13 cellular contexts compared by ENCODE assay signal in genomic region chr12:14936224-14936861, GRCh38. TPM values are rescaled to one million over a fixed set of nuclear protein-coding genes. Genes with fewer than 3 reads are reported as not detected.
A peak's percentile ranks its signal among the peaks of the same experiment; 100 is the strongest.
DNase-seq lines count a peak whose midpoint lies in the region; ATAC-seq and TF ChIP-seq lines count a peak whose summit lies in the region.
"Had no signal": no experiment of that assay in that cellular context is flagged by ENCODE, and none has a peak within 500 bp of the region (broad histone marks: within the 10 kb centered on the region; RNA-seq: fewer than 3 reads in every experiment).

No MANE protein-coding gene starts in this region.

- H3K27ac ChIP-seq in brain microvascular endothelial cell = no peak overlapping the region
- peak overlapping the region in 1 of 4 donors; percentile 30 for H3K27ac ChIP-seq in transverse colon
- no peak overlapping the region for H3K27ac ChIP-seq in dorsolateral prefrontal cortex

- peak overlapping the region in 1 of 10 donors; percentile 20 for H3K4me3 Mint-ChIP-seq in naive thymus-derived CD8-positive, alpha-beta T cell

- in situ Hi-C loops in brain microvascular endothelial cell (cut with HindIII; ENCODE audit: low pct_ligation_motif_present, low sequenced_read_pairs) (no loop called here), transverse colon (cut with MboI; ENCODE audit: low pct_ligation_motif_present in 1 of 4, low pct_unique_long_range_greater_than_20kb in 1 of 4, low sequenced_read_pairs in 3 of 4) (no loop called here)

- no peaks in the 10 kb centered on the region for H3K27me3 Mint-ChIP-seq in naive thymus-derived CD8-positive, alpha-beta T cell

- H3K36me3 ChIP-seq in brain microvascular endothelial cell (replicated peaks) (peaks cover 2% of the 10 kb centered on the region), transverse colon (no peaks in the 10 kb centered on the region)

- H3K4me1 Mint-ChIP-seq in naive thymus-derived CD8-positive, alpha-beta T cell = peaks cover 27 to 78% (median 67%) of the 10 kb centered on the region in 4 donors

- no peaks in the 10 kb centered on the region for H3K27me3 ChIP-seq in brain microvascular endothelial cell (replicated peaks)
- H3K27me3 ChIP-seq in transverse colon = no peaks in the 10 kb centered on the region
- H3K27me3 ChIP-seq in dorsolateral prefrontal cortex = peaks cover 0 to 6% (median 0%) of the 10 kb centered on the region in 45 donors

- H3K4me3 ChIP-seq in brain microvascular endothelial cell (ENCODE audit: low read depth, low read length) (no peak overlapping the region), transverse colon (no peak overlapping the region), dorsolateral prefrontal cortex (no peak overlapping the region)

- POLR2A ChIA-PET in naive thymus-derived CD8-positive, alpha-beta T cell (lab: Charles Lee) = interaction anchor here (0.8 to 4.7 kb wide), 10 partner anchors 8 to 59 kb away, joined by 3 to 30 read pairs (median 5); partner anchors contain the start of gene ARHGDIB

- H3K27ac Mint-ChIP-seq in naive thymus-derived CD8-positive, alpha-beta T cell = peak overlapping the region; percentile 50 to 96 (median 90)

- peak; percentile 2 for DNase-seq in DMS 273 (lab: John Stamatoyannopoulos, UW; ENCODE audit: unreplicated experiment)
- no peak for DNase-seq in DMS 273 treated with DMSO at 0.1 percent for 48 hours (lab: John Stamatoyannopoulos, UW)
- no peak for DNase-seq in brain microvascular endothelial cell
- no peak for DNase-seq in naive thymus-derived CD8-positive, alpha-beta T cell
- no peak for DNase-seq in LoVo (ENCODE audit: low spot score)
- no peak for DNase-seq in transverse colon
- no peak for DNase-seq in dorsolateral prefrontal cortex
- DNase-seq: left colon; NCI-H2029; stimulated activated CD8-positive, alpha-beta memory T cell treated with anti-CD3 and anti-CD28 coated beads, Interleukin-4, amount 100 ng/mL, for 48 hours; T-helper 1 cell had no signal

- TF ChIP-seq RAD21 in Ishikawa (IDR thresholded peaks at IDR 0.05; ENCODE audit: low read depth) = peak; percentile 14; the same call in 1 of the 2 replicates

- WGBS in transverse colon (ENCODE audit: low coverage in 1 of 2), 2 donors = 88 to 93% methylated on average over 3 to 6 of the region's 6 CpGs

- TF ChIP-seq EP300 in Ishikawa (IDR thresholded peaks at IDR 0.05; ENCODE audit: borderline replicate concordance) (no peak), transverse colon (IDR thresholded peaks at IDR 0.05; ENCODE audit: low read depth) (no peak)

- H3K9me3 ChIP-seq in transverse colon = no peaks in the 10 kb centered on the region

- TF ChIP-seq POLR2A in transverse colon (IDR thresholded peaks at IDR 0.05) = no peak

- ATAC-seq in naive thymus-derived CD8-positive, alpha-beta T cell = no peak
- ATAC-seq: left colon had no signal

- intact Hi-C loops in transverse colon (cut with DNase I; ENCODE audit: low total_unique reads) = no loop called here
- intact Hi-C loops in dorsolateral prefrontal cortex (cut with DNase I) = no loop called here

- peaks cover 0 to 14% (median 3%) of the 10 kb centered on the region in 4 donors for H3K4me1 ChIP-seq in transverse colon

- H3K9me3 Mint-ChIP-seq in naive thymus-derived CD8-positive, alpha-beta T cell = peaks cover 0 to 3% (median 0%) of the 10 kb centered on the region in 9 donors

- peaks cover 0 to 90% (median 53%) of the 10 kb centered on the region in 3 donors for H3K36me3 Mint-ChIP-seq in naive thymus-derived CD8-positive, alpha-beta T cell

- TF ChIP-seq CTCF in brain microvascular endothelial cell (IDR thresholded peaks at IDR 0.05; ENCODE audit: low read depth, low read length, missing control alignments) (peak; percentile 62), transverse colon (IDR thresholded peaks at IDR 0.05) (no peak), dorsolateral prefrontal cortex (IDR thresholded peaks at IDR 0.05 in 54 of 56, conservative IDR thresholded peaks at IDR 0.05 in 2 of 56; ENCODE audit: low read depth in 1 of 56, partially characterized antibody in 56 of 56) (peak in 2 of 56 donors; percentile 10 to 12)

TF ChIP-seq in Ishikawa, 13 proteins besides CTCF, POLR2A, EP300 and RAD21:
- TF ChIP-seq NFIC (IDR thresholded peaks at IDR 0.05) = no peak
- no peak for TF ChIP-seq TEAD4 (IDR thresholded peaks at IDR 0.05)
- TF ChIP-seq REST (IDR thresholded peaks at IDR 0.05; ENCODE audit: low read depth) = no peak
- no peak for TF ChIP-seq USF1 (IDR thresholded peaks at IDR 0.05)

RNA-seq across cellular contexts. Expression of gene ERP27, which starts 2.0 kb away (rescaled TPM):
- 10 to 100 TPM; 23.9 to 25.8 TPM for total RNA-seq in naive thymus-derived CD8-positive, alpha-beta T cell
- polyA plus RNA-seq in naive thymus-derived CD8-positive, alpha-beta T cell = 1 to 10 TPM; 3.2 to 4.4 (median 3.9) TPM
- 1 to 10 TPM in 1 of 4 donors, under 1 TPM in 1, not detected in 2; 0.64 to 2.6 TPM for total RNA-seq in transverse colon
- total RNA-seq in dorsolateral prefrontal cortex = under 1 TPM in 22 of 120 experiments, not detected in 98; 0.19 to 0.83 (median 0.38) TPM
- total RNA-seq: A172 had no signal

RNA-seq across cellular contexts. Expression of gene ARHGDIB, which starts 25.1 kb away (rescaled TPM):
- 100 to 1,000 TPM; 937 to 948 TPM for total RNA-seq in naive thymus-derived CD8-positive, alpha-beta T cell
- polyA plus RNA-seq in naive thymus-derived CD8-positive, alpha-beta T cell = 1,000 to 10,000 TPM; 3,195 to 3,446 (median 3,407) TPM
- total RNA-seq in transverse colon (10 to 100 TPM; 36.7 to 69.5 (median 48.3) TPM), dorsolateral prefrontal cortex (10 to 100 TPM in 119 of 120 experiments, 1 to 10 TPM in 1; 7.4 to 82.4 (median 22.5) TPM)

RNA-seq across cellular contexts. Expression of gene PDE6H, which starts 36.5 kb away (rescaled TPM):
- not detected for total RNA-seq in naive thymus-derived CD8-positive, alpha-beta T cell
- polyA plus RNA-seq in naive thymus-derived CD8-positive, alpha-beta T cell = not detected
- total RNA-seq in transverse colon = not detected
- total RNA-seq in dorsolateral prefrontal cortex = 1 to 10 TPM in 47 of 120 experiments, under 1 TPM in 33, not detected in 40; 0.43 to 2.7 (median 1.2) TPM
- total RNA-seq: A172, left colon had no signal

RNA-seq across cellular contexts. Expression of gene MGP, which starts 50.7 kb away (rescaled TPM):
- 1 to 10 TPM; 3.7 to 4.1 TPM for total RNA-seq in naive thymus-derived CD8-positive, alpha-beta T cell
- polyA plus RNA-seq in naive thymus-derived CD8-positive, alpha-beta T cell = under 1 TPM; 0.14 to 0.48 (median 0.17) TPM
- total RNA-seq in transverse colon (100 to 1,000 TPM in 3 of 4 donors, 10 to 100 TPM in 1; 90.5 to 499 (median 234) TPM), dorsolateral prefrontal cortex (100 to 1,000 TPM in 3 of 120 experiments, 10 to 100 TPM in 76, 1 to 10 TPM in 41; 2.3 to 150 (median 13.2) TPM)

Comparison
In these comparisons a context has a peak if more than half of its experiments do, and no peak if none do; other contexts are left out.
1. RNA of gene ERP27, which starts 2.0 kb away (total RNA-seq): 23.9 to 25.8 TPM in naive thymus-derived CD8-positive, alpha-beta T cell; 0.64 to 2.6 TPM in transverse colon and 0.19 to 0.83 TPM in dorsolateral prefrontal cortex; every median in the first group is over 4 times any median in the second.
2. RNA of gene ARHGDIB, which starts 25.1 kb away (total RNA-seq): 937 to 948 TPM in naive thymus-derived CD8-positive, alpha-beta T cell; 36.7 to 69.5 TPM in transverse colon and 7.4 to 82.4 TPM in dorsolateral prefrontal cortex; every median in the first group is over 10 times any median in the second.